ENCODE assay signal across 9 cellular contexts in the genomic region with DNA sequence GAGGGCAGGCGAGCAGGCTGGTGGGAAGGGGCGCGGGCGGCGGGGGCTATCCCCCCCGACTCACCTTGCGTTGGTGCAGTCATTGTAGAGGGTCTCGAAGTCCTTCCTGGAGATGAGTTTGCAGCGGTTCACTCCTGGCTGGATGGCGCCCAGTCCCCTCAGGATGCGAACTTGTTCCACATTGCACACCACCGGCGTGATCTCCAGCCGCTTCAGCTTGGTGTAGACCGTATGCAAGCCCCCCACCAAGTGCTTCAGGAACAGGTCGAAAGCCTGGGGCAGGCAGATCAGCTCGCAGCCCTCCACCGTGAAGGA. TPM values are rescaled to one million over a fixed set of nuclear protein-coding genes. Genes with fewer than 3 reads are reported as not detected.
DNase-seq lines count a peak whose midpoint lies in the region; ATAC-seq, FAIRE-seq and TF ChIP-seq lines count a peak whose summit lies in the region.
"Had no signal": no experiment of that assay in that cellular context is flagged by ENCODE, and none has a peak within 500 bp of the region (broad histone marks: within the 10 kb centered on the region; RNA-seq: fewer than 3 reads in every experiment).

No MANE protein-coding gene starts in this region.

- no peaks in the 10 kb centered on the region for H3K9me3 ChIP-seq in GM12878 (replicated peaks; ENCODE audit: control insufficient read depth, insufficient read depth, low read length)
- H3K9me3 ChIP-seq in HepG2 (ENCODE audit: low read length) = no peaks in the 10 kb centered on the region
- no peaks in the 10 kb centered on the region for H3K9me3 ChIP-seq in upper lobe of left lung

- H3K4me3 ChIP-seq in BJ (ENCODE audit: low read depth, low read length) = peak overlapping the region; percentile 19
- H3K4me3 ChIP-seq in GM12878 = peak overlapping the region; percentile 22; the same call in 1 of the 2 replicates
- peak overlapping the region in 2 of 3 experiments; percentile 16 to 23; a peak in 3 of 6 replicates for H3K4me3 ChIP-seq in HepG2 (replicated peaks in 1 of 3; ENCODE audit: insufficient read depth in 1 of 3, low read depth in 2 of 3, low read length in 3 of 3)
- H3K4me3 ChIP-seq in upper lobe of left lung = peak overlapping the region; percentile 65 to 92 (median 74)

- peak; percentile 4 for ATAC-seq in HG03159 (IDR thresholded peaks at IDR 0.05; ENCODE audit: unreplicated experiment)
- ATAC-seq in GM12878 = no peak
- peak; percentile 35 for ATAC-seq in HepG2
- ATAC-seq in upper lobe of left lung (ENCODE audit: low FRiP score in 2 of 2) = no peak
- ATAC-seq in GM18867 (IDR thresholded peaks at IDR 0.05; ENCODE audit: unreplicated experiment) = no peak

- no peak for FAIRE-seq in GM12878 (lab: Jason Lieb, UNC)
- FAIRE-seq in HepG2 (lab: Jason Lieb, UNC) = no peak
- FAIRE-seq: colon had no signal

- TF ChIP-seq POLR2A in GM12878 (IDR thresholded peaks at IDR 0.05; ENCODE audit: low read depth, low read length) = no peak
- TF ChIP-seq POLR2A in HepG2 (IDR thresholded peaks at IDR 0.05; ENCODE audit: insufficient read depth in 1 of 2, low read depth in 2 of 2, low read length in 2 of 2) = no peak
- no peak for TF ChIP-seq POLR2A in upper lobe of left lung (IDR thresholded peaks at IDR 0.05)

- no peaks in the 10 kb centered on the region for H4K20me1 ChIP-seq in GM12878 (ENCODE audit: control insufficient read depth, insufficient read depth)
- H4K20me1 ChIP-seq in HepG2 (ENCODE audit: insufficient read depth, low read length) = no peaks in the 10 kb centered on the region

- POLR2A ChIA-PET in BJ (lab: Charles Lee) = no interaction called here
- POLR2A ChIA-PET in GM12878 (lab: Charles Lee) = no interaction called here
- POLR2A ChIA-PET in HepG2 (lab: Yijun Ruan, JAX) = no interaction called here

- H3K4me1 ChIP-seq in GM12878 (ENCODE audit: control insufficient read depth, insufficient read depth, low read length) = no peaks in the 10 kb centered on the region
- 0 out of 2 replicates have a peak, but pooled peaks cover 4% of the 10 kb centered on the region for H3K4me1 ChIP-seq in HepG2 (ENCODE audit: insufficient read depth, low read length)
- H3K4me1 ChIP-seq in upper lobe of left lung = peaks cover 5 to 35% (median 10%) of the 10 kb centered on the region in 4 donors

- no peaks in the 10 kb centered on the region for H3K79me2 ChIP-seq in GM12878 (ENCODE audit: control insufficient read depth, insufficient read depth, low read length)
- H3K79me2 ChIP-seq in HepG2 (ENCODE audit: insufficient read depth, low read length) = no peaks in the 10 kb centered on the region

- intact Hi-C loops in GM12878 (cut with micrococcal nuclease; ENCODE audit: unreplicated experiment) (no loop called here), HepG2 (cut with micrococcal nuclease; ENCODE audit: unreplicated experiment) (no loop called here)

- TF ChIP-seq EP300 in GM12878 (IDR thresholded peaks at IDR 0.05; ENCODE audit: borderline replicate concordance in 1 of 2, control insufficient read depth in 1 of 2, low read depth in 2 of 2, low read length in 2 of 2) (no peak), HepG2 (IDR thresholded peaks at IDR 0.05; ENCODE audit: low read depth in 2 of 2, low read length in 2 of 2) (no peak), HepG2 (CRISPR knock-in tag; IDR thresholded peaks at IDR 0.05; ENCODE audit: borderline replicate concordance) (no peak), upper lobe of left lung (IDR thresholded peaks at IDR 0.05) (no peak)

- peak overlapping the region; percentile 79; the same call in 1 of the 2 replicates for H3K4me2 ChIP-seq in GM12878 (ENCODE audit: control insufficient read depth, insufficient read depth)
- H3K4me2 ChIP-seq in HepG2 (ENCODE audit: low read depth, low read length) = peak overlapping the region; percentile 36; the same call in 1 of the 2 replicates

- SMC1A ChIA-PET in GM12878 (lab: Charles Lee; ENCODE audit: uncharacterized antibody, unreplicated experiment) = no interaction called here

- H3K9ac ChIP-seq in GM12878 (ENCODE audit: control insufficient read depth, insufficient read depth, low read length) = no peak overlapping the region
- H3K9ac ChIP-seq in HepG2 (ENCODE audit: insufficient read depth, low read depth, low read length) = no peak overlapping the region

- in situ Hi-C loops in GM12878 (cut with MboI) (no loop called here), HepG2 (cut with HindIII; ENCODE audit: extremely low pct_ligation_motif_present, low pct_unique_long_range_greater_than_20kb) (no loop called here)

- WGBS in GM12878 (ENCODE audit: insufficient coverage, insufficient replicate concordance, low lambda C conversion rate, missing lambda C conversion rate) = 27% methylated on average over 9 of the region's 18 CpGs
- WGBS in HepG2 (ENCODE audit: low lambda C conversion rate) = 14% methylated on average over 6 of the region's 18 CpGs
- WGBS in upper lobe of left lung, 2 donors = 0% methylated on average over 12 of the region's 18 CpGs; no CpG with 5 or more reads in 1 of the 2 donors

- RAD21 ChIA-PET in GM12878 (lab: Charles Lee; ENCODE audit: unreplicated experiment) = no interaction called here

- no peak for DNase-seq in BJ (ENCODE audit: low read depth)
- no peak for DNase-seq in GM12878 (ENCODE audit: low read depth, low spot score)
- DNase-seq in HepG2 (ENCODE audit: low spot score) = no peak
- DNase-seq in upper lobe of left lung = peak in 1 of 2 donors; percentile 25
- no peak for DNase-seq in activated CD4-positive, alpha-beta T cell treated with anti-CD3 and anti-CD28 coated beads for 1 hour
- no peak for DNase-seq in SHP77 (lab: John Stamatoyannopoulos, UW)

- BruUV-seq in GM12878 (replicated peaks; lab: Mats Ljungman, UMichigan) = no TSS peak
- BruUV-seq in HepG2 (replicated peaks; lab: Mats Ljungman, UMichigan) = no TSS peak

- peaks cover 19% of the 10 kb centered on the region for H3K27me3 ChIP-seq in BJ (ENCODE audit: control insufficient read depth, insufficient read depth, low read length)
- peaks cover 8% of the 10 kb centered on the region in 2 experiments for H3K27me3 ChIP-seq in GM12878 (replicated peaks in 1 of 2; ENCODE audit: control insufficient read depth in 2 of 2, insufficient read depth in 2 of 2, low read length in 1 of 2)
- peaks cover 7 to 31% of the 10 kb centered on the region in 2 experiments for H3K27me3 ChIP-seq in HepG2 (ENCODE audit: control insufficient read depth in 1 of 2, insufficient read depth in 2 of 2, low read length in 2 of 2)
- no peaks in the 10 kb centered on the region for H3K27me3 ChIP-seq in upper lobe of left lung

- CTCF ChIA-PET in BJ (lab: Yijun Ruan, JAX) = no interaction called here
- CTCF ChIA-PET in GM12878 (lab: Yijun Ruan, JAX) = no interaction called here
- CTCF ChIA-PET in HepG2 (lab: Yijun Ruan, JAX; ENCODE audit: low intra/inter-chr PET ratio, low total read pairs) = no interaction called here

- TF ChIP-seq CTCF in BJ (IDR thresholded peaks at IDR 0.05; ENCODE audit: insufficient read depth, low read depth, low read length) (no peak), GM12878 (IDR thresholded peaks at IDR 0.05 in 2 of 3, conservative IDR thresholded peaks at IDR 0.05 in 1 of 3; ENCODE audit: control insufficient read depth in 2 of 3, extremely low read depth in 1 of 3, insufficient read depth in 1 of 3, low read depth in 3 of 3, low read length in 3 of 3) (no peak), HepG2 (CRISPR knock-in tag; IDR thresholded peaks at IDR 0.05) (no peak), upper lobe of left lung (IDR thresholded peaks at IDR 0.05) (no peak)

- H2AFZ ChIP-seq in GM12878 (ENCODE audit: control insufficient read depth, low read depth, low read length) (no peak overlapping the region), HepG2 (ENCODE audit: low read length) (no peak overlapping the region)

- H3K36me3 ChIP-seq in BJ (ENCODE audit: control insufficient read depth, insufficient read depth, low read length) = no peaks in the 10 kb centered on the region
- H3K36me3 ChIP-seq in GM12878 (ENCODE audit: control insufficient read depth in 2 of 2, insufficient read depth in 2 of 2, low read length in 1 of 2) = no peaks in the 10 kb centered on the region
- no peaks in the 10 kb centered on the region for H3K36me3 ChIP-seq in HepG2 (replicated peaks in 1 of 2; ENCODE audit: control insufficient read depth in 1 of 2, insufficient read depth in 2 of 2, low read length in 2 of 2)
- H3K36me3 ChIP-seq in upper lobe of left lung = no peaks in the 10 kb centered on the region

- no peak for TF ChIP-seq RAD21 in GM12878 (IDR thresholded peaks at IDR 0.05; ENCODE audit: insufficient read depth, low read depth, low read length)
- TF ChIP-seq RAD21 in HepG2 (CRISPR knock-in tag; IDR thresholded peaks at IDR 0.05) = no peak

- H3K27ac ChIP-seq in GM12878 (ENCODE audit: control insufficient read depth, insufficient read depth) (no peak overlapping the region), HepG2 (ENCODE audit: extremely low read length, insufficient read depth, low read length) (no peak overlapping the region), upper lobe of left lung (peak overlapping the region; percentile 81 to 94 (median 90))

RNA-seq across cellular contexts. Expression of gene DACH1, which starts 1.2 kb away (rescaled TPM):
- 0.01 TPM in 2 replicates for polyA plus RNA-seq in BJ (2011; rRNA removed)
- not detected in 2 replicates for polyA minus RNA-seq in BJ (2011; rRNA and poly(A)+ RNA removed)
- total RNA-seq in GM12878 (2013; cell fraction: nucleolus; rRNA removed) = not detected in 2 replicates
- total RNA-seq in GM12878 (2014; rRNA removed) = not detected in 2 replicates
- total RNA-seq in GM12878 (2014; rRNA removed; fragmentation: Illumina TruSeq; extraction: Trizol) = not detected in 2 replicates
- 0.05 TPM in 1 of 2 replicates, not detected in the other for total RNA-seq in GM12878 (2021)
- polyA plus RNA-seq in GM12878 (2011; ENCODE audit: low read depth) = not detected
- not detected in 2 replicates for polyA plus RNA-seq in GM12878 (2011; rRNA removed)
- not detected in 2 replicates for polyA plus RNA-seq in GM12878 (2011; cell fraction: cytosol; rRNA removed)
- not detected in 2 replicates for polyA plus RNA-seq in GM12878 (2011; cell fraction: nucleus; rRNA removed)
- not detected in 2 replicates for polyA plus RNA-seq in GM12878 (2012)
- not detected in 2 replicates for polyA plus RNA-seq in GM12878 (2014; fragmentation: Illumina TruSeq; extraction: Trizol)
- polyA plus RNA-seq in GM12878 (2014; fragmentation: Nextera tagmentation; extraction: Ambion mirVana) = not detected
- not detected in 2 replicates for polyA plus RNA-seq in GM12878 (2014; rRNA removed)
- not detected for polyA plus RNA-seq in GM12878 (2016; fragmentation: Nextera tagmentation; extraction: Ambion mirVana)
- not detected in 2 replicates for polyA minus RNA-seq in GM12878 (2011; rRNA and poly(A)+ RNA removed)
- polyA minus RNA-seq in GM12878 (2011; cell fraction: cytosol; rRNA and poly(A)+ RNA removed) = not detected in 2 replicates
- polyA minus RNA-seq in GM12878 (2011; cell fraction: nucleus; rRNA and poly(A)+ RNA removed) = not detected in 2 replicates
- not detected in 2 replicates for total RNA-seq in HepG2 (2016; rRNA removed; fragmentation: Illumina TruSeq; extraction: Trizol)
- total RNA-seq in HepG2 (2016; cell fraction: cytosol; rRNA removed; fragmentation: Illumina TruSeq; extraction: Trizol; ENCODE audit: low read depth) = not detected in 2 replicates
- total RNA-seq in HepG2 (2016; cell fraction: insoluble cytoplasmic fraction; rRNA removed; fragmentation: Illumina TruSeq; extraction: Trizol) = not detected in 2 replicates
- total RNA-seq in HepG2 (2016; cell fraction: membrane; rRNA removed; fragmentation: Illumina TruSeq; extraction: Trizol) = not detected in 2 replicates
- not detected in 2 replicates for total RNA-seq in HepG2 (2016; cell fraction: nucleus; rRNA removed; fragmentation: Illumina TruSeq; extraction: Trizol)
- polyA plus RNA-seq in HepG2 (2011; rRNA removed) = not detected in 2 replicates
- polyA plus RNA-seq in HepG2 (2011; cell fraction: cytosol; rRNA removed) = not detected in 2 replicates
- polyA plus RNA-seq in HepG2 (2011; cell fraction: nucleus; rRNA removed) = not detected in 2 replicates
- not detected in 2 replicates for polyA plus RNA-seq in HepG2 (2012)
- not detected in 2 replicates for polyA plus RNA-seq in HepG2 (2016; cell fraction: cytosol; fragmentation: Illumina TruSeq; extraction: Trizol; ENCODE audit: low read depth)
- not detected in 2 replicates for polyA plus RNA-seq in HepG2 (2016; cell fraction: insoluble cytoplasmic fraction; fragmentation: Illumina TruSeq; extraction: Trizol; ENCODE audit: low read depth)
- polyA plus RNA-seq in HepG2 (2016; cell fraction: membrane; fragmentation: Illumina TruSeq; extraction: Trizol; ENCODE audit: low read depth) = not detected in 2 replicates
- not detected in 2 replicates for polyA plus RNA-seq in HepG2 (2016; cell fraction: nucleus; fragmentation: Illumina TruSeq; extraction: Trizol; ENCODE audit: insufficient read depth, low read depth)
- not detected in 2 replicates for polyA minus RNA-seq in HepG2 (2011; rRNA and poly(A)+ RNA removed; ENCODE audit: low replicate concordance)
- polyA minus RNA-seq in HepG2 (2011; cell fraction: cytosol; rRNA and poly(A)+ RNA removed) = not detected in 2 replicates
- not detected in 2 replicates for polyA minus RNA-seq in HepG2 (2011; cell fraction: nucleus; rRNA and poly(A)+ RNA removed)
- total RNA-seq in upper lobe of left lung = 10 to 100 TPM in 1 of 6 donors, 1 to 10 TPM in 5; 4.7 to 10.5 (median 6.7) TPM

Comparison
In these comparisons a context has a peak if more than half of its experiments do, and no peak if none do; other contexts are left out.
1. H3K4me3 ChIP-seq: peak in every context shown above with its lines; median percentile 74 in upper lobe of left lung; 22 in GM12878; 20 in HepG2; 19 in BJ.
2. ATAC-seq: peak in HG03159 (single experiment) and HepG2 (single experiment); none in GM12878 (single experiment), upper lobe of left lung (0 of 2) and GM18867 (single experiment).
3. H3K27ac ChIP-seq: peak in upper lobe of left lung (4 of 4); none in GM12878 (single experiment) and HepG2 (single experiment).